In genomic region chr9:133072210-133072609, GRCh38 we compare ENCODE assay signal across 1 cellular context. TPM values are rescaled to one million over a fixed set of nuclear protein-coding genes. Genes with fewer than 3 reads are reported as not detected.
"Had no signal": no experiment of that assay in that cellular context is flagged by ENCODE, and none has a peak within 500 bp of the region (broad histone marks: within the 10 kb centered on the region; RNA-seq: fewer than 3 reads in every experiment).

No MANE protein-coding gene starts in this region.

RNA-seq across cellular contexts. Expression of gene CEL, which starts 10.4 kb away (rescaled TPM):
- total RNA-seq: SK-MEL-5 had no signal
